In genomic region chr7:155198901-155199845, GRCh38 we compare ENCODE assay signal across 8 cellular contexts.
DNase-seq lines count a peak whose midpoint lies in the region; ATAC-seq and TF ChIP-seq lines count a peak whose summit lies in the region.

No MANE protein-coding gene starts in this region.

- H3K79me2 ChIP-seq in fibroblast of lung (ENCODE audit: control insufficient read depth, insufficient read depth, low read length): no peaks in the 10 kb centered on the region

- H3K4me1 ChIP-seq in fibroblast of lung (ENCODE audit: control insufficient read depth, extremely low read depth, insufficient read depth, low read length): no peaks in the 10 kb centered on the region
- H3K4me1 ChIP-seq in psoas muscle: no peaks in the 10 kb centered on the region

- no peaks in the 10 kb centered on the region for H3K4me1 Mint-ChIP-seq in immature natural killer cell

- DNase-seq in AG08395 (ENCODE audit: low spot score) (peak; percentile 23), MV-4-11 (lab: John Stamatoyannopoulos, UW) (peak; percentile 28), fibroblast of lung (ENCODE audit: low read depth in 2 of 2) (peak; percentile 19 to 81), immature natural killer cell (no peak), psoas muscle (no peak), ecto neural progenitor cell (ENCODE audit: low spot score) (no peak), NCI-H1105 treated with DMSO at 0.1 percent for 48 hours (lab: John Stamatoyannopoulos, UW) (no peak)

- ATAC-seq in GM19467 (IDR thresholded peaks at IDR 0.05; ENCODE audit: unreplicated experiment) (peak; percentile 43), psoas muscle (no peak)

- no peak overlapping the region for H3K4me2 ChIP-seq in fibroblast of lung (ENCODE audit: extremely low read depth, insufficient read depth, low read length)

- H4K20me1 ChIP-seq in fibroblast of lung (ENCODE audit: control insufficient read depth, extremely low read depth, insufficient read depth, low read length): no peaks in the 10 kb centered on the region

- no peak overlapping the region for H3K9ac ChIP-seq in fibroblast of lung (ENCODE audit: insufficient read depth, low read length)

- H3K36me3 Mint-ChIP-seq in immature natural killer cell: peaks cover 0 to 7% (median 0%) of the 10 kb centered on the region in 3 donors

- no peak for TF ChIP-seq CTCF in fibroblast of lung (conservative IDR thresholded peaks at IDR 0.05 in 1 of 2, IDR thresholded peaks at IDR 0.05 in 1 of 2; ENCODE audit: low read depth in 1 of 2, low read length in 2 of 2)
- no peak for TF ChIP-seq CTCF in psoas muscle (IDR thresholded peaks at IDR 0.05)

- H3K4me3 Mint-ChIP-seq in immature natural killer cell: no peak overlapping the region

- H3K27ac Mint-ChIP-seq in immature natural killer cell: no peak overlapping the region

- H3K9me3 Mint-ChIP-seq in immature natural killer cell: peaks cover 3 to 14% (median 6%) of the 10 kb centered on the region in 6 donors

- H3K36me3 ChIP-seq in fibroblast of lung (ENCODE audit: control insufficient read depth, insufficient read depth, low read length) (no peaks in the 10 kb centered on the region), psoas muscle (ENCODE audit: insufficient read depth in 1 of 2, low read depth in 1 of 2) (no peaks in the 10 kb centered on the region)

- H3K4me3 ChIP-seq in fibroblast of lung (replicated peaks in 1 of 4; ENCODE audit: control extremely low read depth in 1 of 4, insufficient read depth in 1 of 4, low read depth in 3 of 4, low read length in 4 of 4) (no peak overlapping the region), psoas muscle (no peak overlapping the region)

- H3K27me3 ChIP-seq in fibroblast of lung (ENCODE audit: control insufficient read depth, insufficient read depth, low read length) (no peaks in the 10 kb centered on the region), psoas muscle (ENCODE audit: insufficient read depth in 3 of 3, low read length in 2 of 3) (peaks cover 0 to 3% (median 0%) of the 10 kb centered on the region in 3 donors)

- H3K9me3 ChIP-seq in fibroblast of lung (ENCODE audit: control insufficient read depth, insufficient read depth, low read depth, low read length): no peaks in the 10 kb centered on the region
- peaks cover 9% of the 10 kb centered on the region for H3K9me3 ChIP-seq in psoas muscle

- 78 to 83% (median 82%) methylated on average over 13 of the region's 13 CpGs for WGBS in psoas muscle, 3 donors

- H2AFZ ChIP-seq in fibroblast of lung (ENCODE audit: low read length): no peak overlapping the region

- peaks cover 0 to 3% (median 0%) of the 10 kb centered on the region in 3 donors for H3K27me3 Mint-ChIP-seq in immature natural killer cell (ENCODE audit: low read depth in 3 of 3)

- H3K27ac ChIP-seq in fibroblast of lung (ENCODE audit: insufficient read depth, low read length) (no peak overlapping the region), psoas muscle (no peak overlapping the region)

- intact Hi-C loops in psoas muscle (cut with DNase I): no loop called here

Comparison
In these comparisons a context has a peak if more than half of its experiments do, and no peak if none do; other contexts are left out.
1. DNase-seq: peak in AG08395 (single experiment), MV-4-11 (single experiment) and fibroblast of lung (2 of 2); none in immature natural killer cell (0 of 3), psoas muscle (0 of 2), ecto neural progenitor cell (single experiment) and NCI-H1105 treated with DMSO at 0.1 percent for 48 hours (single experiment).